8 cellular contexts compared by ENCODE assay signal in genomic region chr2:71995067-71995665, GRCh38.
DNase-seq lines count a peak whose midpoint lies in the region; TF ChIP-seq lines count a peak whose summit lies in the region.
"Had no signal": no experiment of that assay in that cellular context is flagged by ENCODE, and none has a peak within 500 bp of the region (broad histone marks: within the 10 kb centered on the region; RNA-seq: fewer than 3 reads in every experiment).

No MANE protein-coding gene starts in this region.

- no peaks in the 10 kb centered on the region for H3F3A ChIP-seq in GM23248 (ENCODE audit: insufficient read depth)

- peak overlapping the region; percentile 41; the same call in 1 of the 2 replicates for H2AFZ ChIP-seq in GM23248

- in situ Hi-C loops in GM23248 (cut with MboI) (loop anchor here (5.0 kb wide), 1 partner anchor 188 kb away; no protein-coding TSS in a partner anchor), GM13977 (cut with MboI; ENCODE audit: low pct_unique_long_range_greater_than_20kb, low sequenced_read_pairs, unreplicated experiment) (no loop called here)

- no peak overlapping the region for H3K4me3 ChIP-seq in GM23248
- no peak overlapping the region for H3K4me3 ChIP-seq in choroid plexus epithelial cell (ENCODE audit: low read depth, low read length)
- no peak overlapping the region for H3K4me3 ChIP-seq in retinal pigment epithelial cell (ENCODE audit: low read length)
- H3K4me3 ChIP-seq: vagina had no signal

- no peaks in the 10 kb centered on the region for H3K4me1 ChIP-seq in GM23248 (ENCODE audit: insufficient read depth)
- H3K4me1 ChIP-seq: vagina had no signal

- H3K9me2 ChIP-seq in GM23248 (ENCODE audit: insufficient read depth): no peaks in the 10 kb centered on the region

- H3K36me3 ChIP-seq in GM23248 (ENCODE audit: low read depth): no peaks in the 10 kb centered on the region
- H3K36me3 ChIP-seq: vagina had no signal

- H3K27me3 ChIP-seq in GM23248 (replicated peaks; ENCODE audit: insufficient read depth): no peaks in the 10 kb centered on the region
- H3K27me3 ChIP-seq: vagina had no signal

- no peaks in the 10 kb centered on the region for H4K20me1 ChIP-seq in GM23248 (ENCODE audit: insufficient read depth)

- no peaks in the 10 kb centered on the region for H3K9me3 ChIP-seq in GM23248 (ENCODE audit: low read depth)
- H3K9me3 ChIP-seq: vagina had no signal

- no peak overlapping the region for H3K9ac ChIP-seq in GM23248

- WGBS in GM23248 (ENCODE audit: low coverage in 1 of 2, low lambda C conversion rate in 2 of 2, missing lambda C conversion rate in 2 of 2), 2 experiments: 45% methylated on average over 3 of the region's 3 CpGs

- H3K27ac ChIP-seq in GM23248: no peak overlapping the region
- H3K27ac ChIP-seq: vagina had no signal

- H3K4me2 ChIP-seq in GM23248 (ENCODE audit: unreplicated experiment): no peak overlapping the region

- H3K79me2 ChIP-seq in GM23248 (ENCODE audit: insufficient read depth): no peaks in the 10 kb centered on the region

- TF ChIP-seq CTCF in choroid plexus epithelial cell (conservative IDR thresholded peaks at IDR 0.05; ENCODE audit: low read depth, low read length): peak; percentile 60
- TF ChIP-seq CTCF in retinal pigment epithelial cell (conservative IDR thresholded peaks at IDR 0.05; ENCODE audit: low read depth, low read length): peak; percentile 28
- no peak for TF ChIP-seq CTCF in GM13977 (IDR thresholded peaks at IDR 0.05; ENCODE audit: extremely low read depth, insufficient read depth, missing control alignments)

- DNase-seq in GM23248: peak; percentile 67
- peak; percentile 33 for DNase-seq in NCI-H226
- DNase-seq in choroid plexus epithelial cell (ENCODE audit: low read depth): peak; percentile 52
- DNase-seq in retinal pigment epithelial cell (ENCODE audit: low read depth): no peak
- no peak for DNase-seq in stimulated activated CD4-positive, alpha-beta T cell treated with anti-CD3 and anti-CD28 coated beads, Interleukin-2, amount 100 ng/mL, for 48 hours
- DNase-seq in GM13977 (ENCODE audit: low spot score): no peak
- DNase-seq in activated T-cell treated with anti-CD3 and anti-CD28 coated beads, Interleukin-2, amount 50 U/mL, for 1 hour: no peak

Comparison
In these comparisons a context has a peak if more than half of its experiments do, and no peak if none do; other contexts are left out.
1. DNase-seq: peak in GM23248 (single experiment), NCI-H226 (single experiment) and choroid plexus epithelial cell (single experiment); none in retinal pigment epithelial cell (single experiment), stimulated activated CD4-positive, alpha-beta T cell treated with anti-CD3 and anti-CD28 coated beads, Interleukin-2, amount 100 ng/mL, for 48 hours (0 of 2), GM13977 (single experiment) and activated T-cell treated with anti-CD3 and anti-CD28 coated beads, Interleukin-2, amount 50 U/mL, for 1 hour (single experiment).